ENCODE assay signal across 12 cellular contexts in genomic region chr12:120254809-120255208, GRCh38. TPM values are rescaled to one million over a fixed set of nuclear protein-coding genes. Genes with fewer than 3 reads are reported as not detected.
A peak's percentile ranks its signal among the peaks of the same experiment; 100 is the strongest.
DNase-seq lines count a peak whose midpoint lies in the region; ATAC-seq, FAIRE-seq and TF ChIP-seq lines count a peak whose summit lies in the region.
"Had no signal": no experiment of that assay in that cellular context is flagged by ENCODE, and none has a peak within 500 bp of the region (broad histone marks: within the 10 kb centered on the region; RNA-seq: fewer than 3 reads in every experiment).

No MANE protein-coding gene starts in this region.

- no peak overlapping the region for H2AFZ ChIP-seq in endothelial cell of umbilical vein (ENCODE audit: low read depth, low read length)

- peak overlapping the region; percentile 58 for H3K9ac ChIP-seq in endothelial cell of umbilical vein (replicated peaks; ENCODE audit: extremely low read depth, insufficient read depth, low read length)

- peaks cover 88% of the 10 kb centered on the region for H3K79me2 ChIP-seq in endothelial cell of umbilical vein (ENCODE audit: control insufficient read depth, insufficient read depth, low read length)

- no peak overlapping the region for H3K4me3 ChIP-seq in CD8-positive, alpha-beta memory T cell (ENCODE audit: low read length)
- no peak overlapping the region for H3K4me3 ChIP-seq in RWPE2 (ENCODE audit: severe bottlenecking)
- H3K4me3 ChIP-seq in endothelial cell of umbilical vein (replicated peaks in 1 of 3; ENCODE audit: insufficient read depth in 1 of 3, low read depth in 1 of 3, low read length in 3 of 3) = no peak overlapping the region

- CTCF ChIA-PET in CD8-positive, alpha-beta memory T cell (lab: Charles Lee) = interaction anchor here (1.0 to 34.4 kb wide), 5 partner anchors 10 to 54 kb away, joined by 4 to 727 read pairs (median 11); partner anchors contain the start of genes PXN and RPLP0
- CTCF ChIA-PET in endothelial cell of umbilical vein (lab: Charles Lee) = interaction anchor here (1.3 to 33.5 kb wide), 4 partner anchors 3 to 53 kb away, joined by 7 to 1402 read pairs (median 906); partner anchors contain the start of genes PXN and RPLP0

- dilution Hi-C loops in endothelial cell of umbilical vein (cut with MboI; ENCODE audit: extremely low pct_ligation_motif_present, low sequenced_read_pairs) = no loop called here

- peaks cover 92% of the 10 kb centered on the region for H3K4me1 ChIP-seq in CD8-positive, alpha-beta memory T cell (ENCODE audit: insufficient read depth, low read length)
- H3K4me1 ChIP-seq in RWPE2 (ENCODE audit: insufficient read depth, poor library complexity, severe bottlenecking) = peaks cover 80% of the 10 kb centered on the region
- H3K4me1 ChIP-seq in endothelial cell of umbilical vein (ENCODE audit: control insufficient read depth, extremely low read depth, insufficient read depth, low read length) = peaks cover 66% of the 10 kb centered on the region

- POLR2A ChIA-PET in CD8-positive, alpha-beta memory T cell (lab: Charles Lee) = interaction anchor here (9.5 kb wide), 1 partner anchor 9 kb away, joined by 96 read pairs; the partner anchor contains the start of gene PXN
- POLR2A ChIA-PET in endothelial cell of umbilical vein (lab: Charles Lee) = interaction anchor here (1.4 to 4.0 kb wide), 5 partner anchors 16 to 54 kb away, joined by 10 to 59 read pairs (median 15); partner anchors contain the start of genes RNU4-1, RNU4-2 and RPLP0

- peaks cover 8 to 29% (median 15%) of the 10 kb centered on the region in 3 donors for H3K36me3 Mint-ChIP-seq in CD8-positive, alpha-beta memory T cell
- H3K36me3 Mint-ChIP-seq in progenitor cell of endocrine pancreas (ENCODE audit: insufficient read depth) = peaks cover 2% of the 10 kb centered on the region

- TF ChIP-seq CTCF in RWPE2 (IDR thresholded peaks at IDR 0.05; ENCODE audit: poor library complexity, severe bottlenecking) = no peak
- TF ChIP-seq CTCF in endothelial cell of umbilical vein (IDR thresholded peaks at IDR 0.05; ENCODE audit: extremely low read depth in 1 of 2, insufficient read depth in 1 of 2, low read depth in 1 of 2, low read length in 2 of 2) = peak; percentile 51 to 59
- TF ChIP-seq CTCF in progenitor cell of endocrine pancreas (IDR thresholded peaks at IDR 0.05; ENCODE audit: unreplicated experiment) = no peak

- H3K27me3 ChIP-seq in CD8-positive, alpha-beta memory T cell (ENCODE audit: insufficient read depth, low read length, poor library complexity, severe bottlenecking) = no peaks in the 10 kb centered on the region
- H3K27me3 ChIP-seq in RWPE2 (ENCODE audit: insufficient read depth, poor library complexity, severe bottlenecking) (no peaks in the 10 kb centered on the region), endothelial cell of umbilical vein (ENCODE audit: control insufficient read depth in 2 of 2, insufficient read depth in 2 of 2, low read length in 2 of 2) (no peaks in the 10 kb centered on the region)

- H3K4me2 ChIP-seq in endothelial cell of umbilical vein (ENCODE audit: insufficient read depth, low read length) = peak overlapping the region; percentile 73

- no peaks in the 10 kb centered on the region for H3K27me3 Mint-ChIP-seq in CD8-positive, alpha-beta memory T cell
- H3K27me3 Mint-ChIP-seq in progenitor cell of endocrine pancreas = no peaks in the 10 kb centered on the region

- H3K4me3 Mint-ChIP-seq in CD8-positive, alpha-beta memory T cell = peak overlapping the region; percentile 20 to 69 (median 49)
- H3K4me3 Mint-ChIP-seq in progenitor cell of endocrine pancreas (ENCODE audit: low read depth) = no peak overlapping the region

- H4K20me1 ChIP-seq in endothelial cell of umbilical vein (replicated peaks; ENCODE audit: control insufficient read depth, extremely low read depth, insufficient read depth, low read length) = no peaks in the 10 kb centered on the region

- no TSS peak for BruUV-seq in endothelial cell of umbilical vein (replicated peaks; lab: Mats Ljungman, UMichigan)

- FAIRE-seq in endothelial cell of umbilical vein (lab: Jason Lieb, UNC) = peak; percentile 87
- FAIRE-seq: islet of Langerhans had no signal

- H3K4me1 Mint-ChIP-seq in CD8-positive, alpha-beta memory T cell = peaks cover 80 to 96% (median 93%) of the 10 kb centered on the region in 3 donors
- peaks cover 4% of the 10 kb centered on the region for H3K4me1 Mint-ChIP-seq in progenitor cell of endocrine pancreas (ENCODE audit: low read depth)

- DNase-seq in CD8-positive, alpha-beta memory T cell = no peak
- DNase-seq in RWPE2 (ENCODE audit: low spot score) (no peak), endothelial cell of umbilical vein (ENCODE audit: low read depth, low spot score) (peak; percentile 90), progenitor cell of endocrine pancreas (ENCODE audit: low spot score, unreplicated experiment) (no peak), amygdala (lab: John Stamatoyannopoulos, UW) (no peak), NCI-H748 (lab: John Stamatoyannopoulos, UW; ENCODE audit: unreplicated experiment) (no peak)
- DNase-seq: COR-L47, NCI-H69, retina had no signal

- H3K27ac ChIP-seq in CD8-positive, alpha-beta memory T cell (ENCODE audit: low read depth, low read length) = peak overlapping the region; percentile 10
- H3K27ac ChIP-seq in RWPE2 (ENCODE audit: poor library complexity, severe bottlenecking) = peak overlapping the region; percentile 100
- H3K27ac ChIP-seq in endothelial cell of umbilical vein (ENCODE audit: insufficient read depth, low read depth, low read length) = peak overlapping the region; percentile 96

- intact Hi-C loops in endothelial cell of umbilical vein (cut with micrococcal nuclease) = no loop called here

- ATAC-seq in RWPE2 (ENCODE audit: low read depth) (no peak), GM21576 (IDR thresholded peaks at IDR 0.05; ENCODE audit: unreplicated experiment) (no peak), HG02970 (IDR thresholded peaks at IDR 0.05; ENCODE audit: low FRiP score, unreplicated experiment) (no peak)

- peak overlapping the region; percentile 77 to 98 (median 94) for H3K27ac Mint-ChIP-seq in CD8-positive, alpha-beta memory T cell
- H3K27ac Mint-ChIP-seq in progenitor cell of endocrine pancreas = peak overlapping the region; percentile 91

- peak; percentile 19 for TF ChIP-seq POLR2A in endothelial cell of umbilical vein (IDR thresholded peaks at IDR 0.05; ENCODE audit: low read depth, low read length)

- peaks cover 5% of the 10 kb centered on the region for H3K36me3 ChIP-seq in CD8-positive, alpha-beta memory T cell (ENCODE audit: insufficient read depth, low read length)
- H3K36me3 ChIP-seq in RWPE2 (ENCODE audit: low read depth) = peaks cover 78% of the 10 kb centered on the region
- H3K36me3 ChIP-seq in endothelial cell of umbilical vein (ENCODE audit: control insufficient read depth in 2 of 2, extremely low read depth in 1 of 2, insufficient read depth in 2 of 2, low read length in 2 of 2) = peaks cover 0 to 4% of the 10 kb centered on the region in 2 experiments

- H3K9me3 Mint-ChIP-seq in CD8-positive, alpha-beta memory T cell = no peaks in the 10 kb centered on the region
- H3K9me3 Mint-ChIP-seq in progenitor cell of endocrine pancreas (ENCODE audit: low read depth) = no peaks in the 10 kb centered on the region

- no peaks in the 10 kb centered on the region for H3K9me3 ChIP-seq in CD8-positive, alpha-beta memory T cell (ENCODE audit: low read length)
- H3K9me3 ChIP-seq in RWPE2 (ENCODE audit: severe bottlenecking) (no peaks in the 10 kb centered on the region), endothelial cell of umbilical vein (replicated peaks; ENCODE audit: control insufficient read depth, insufficient read depth, low read length) (no peaks in the 10 kb centered on the region)

- H3K9me1 ChIP-seq in endothelial cell of umbilical vein (replicated peaks; ENCODE audit: control insufficient read depth, extremely low read depth, insufficient read depth, low read length) = no peaks in the 10 kb centered on the region

RNA-seq across cellular contexts. Expression of gene PXN, which starts 10.7 kb away (rescaled TPM):
- 10 to 100 TPM; 33.7 to 35.9 TPM for total RNA-seq in CD8-positive, alpha-beta memory T cell
- 146 TPM for polyA plus RNA-seq in CD8-positive, alpha-beta memory T cell
- total RNA-seq in endothelial cell of umbilical vein (228 and 258 TPM in 2 replicates), progenitor cell of endocrine pancreas (71.4 and 71.8 TPM in 2 replicates)
- polyA plus RNA-seq in endothelial cell of umbilical vein = 132 and 192 TPM in 2 replicates
- polyA plus RNA-seq in endothelial cell of umbilical vein (2011; cell fraction: cytosol; rRNA removed) = 97.5 and 108 TPM in 2 replicates
- 253 and 301 TPM in 2 replicates for polyA plus RNA-seq in endothelial cell of umbilical vein (2011; cell fraction: nucleus; rRNA removed)
- 204 and 280 TPM in 2 replicates for polyA plus RNA-seq in endothelial cell of umbilical vein (2012)
- polyA minus RNA-seq in endothelial cell of umbilical vein = 119 and 149 TPM in 2 replicates
- 23.4 TPM for polyA minus RNA-seq in endothelial cell of umbilical vein (2011; cell fraction: cytosol; rRNA and poly(A)+ RNA removed)
- 96.7 and 110 TPM in 2 replicates for polyA minus RNA-seq in endothelial cell of umbilical vein (2011; cell fraction: nucleus; rRNA and poly(A)+ RNA removed)

RNA-seq across cellular contexts. Expression of gene RNU4-2, which starts 36.9 kb away (rescaled TPM):
- total RNA-seq in CD8-positive, alpha-beta memory T cell = 1,000 to 10,000 TPM; 1,831 to 1,935 TPM
- 44.9 TPM for polyA plus RNA-seq in CD8-positive, alpha-beta memory T cell
- total RNA-seq in endothelial cell of umbilical vein (2,424 and 7,220 TPM in 2 replicates), progenitor cell of endocrine pancreas (8,238 and 8,322 TPM in 2 replicates)
- under 0.01 TPM in 2 replicates for polyA plus RNA-seq in endothelial cell of umbilical vein
- under 0.01 TPM in 2 replicates for polyA plus RNA-seq in endothelial cell of umbilical vein (2011; cell fraction: cytosol; rRNA removed)
- polyA plus RNA-seq in endothelial cell of umbilical vein (2011; cell fraction: nucleus; rRNA removed) = under 0.01 TPM in 2 replicates
- 82.7 and 305 TPM in 2 replicates for polyA plus RNA-seq in endothelial cell of umbilical vein (2012)
- under 0.01 TPM in 2 replicates for polyA minus RNA-seq in endothelial cell of umbilical vein
- polyA minus RNA-seq in endothelial cell of umbilical vein (2011; cell fraction: cytosol; rRNA and poly(A)+ RNA removed) = 34,060 TPM
- polyA minus RNA-seq in endothelial cell of umbilical vein (2011; cell fraction: nucleus; rRNA and poly(A)+ RNA removed) = under 0.01 TPM in 2 replicates

RNA-seq across cellular contexts. Expression of gene RNU4-1, which starts 38.2 kb away (rescaled TPM):
- total RNA-seq in CD8-positive, alpha-beta memory T cell = 100 to 1,000 TPM; 628 to 678 TPM
- not detected for polyA plus RNA-seq in CD8-positive, alpha-beta memory T cell
- total RNA-seq in endothelial cell of umbilical vein = 2,141 and 7,155 TPM in 2 replicates
- under 0.01 TPM in 2 replicates for polyA plus RNA-seq in endothelial cell of umbilical vein
- polyA plus RNA-seq in endothelial cell of umbilical vein (2011; cell fraction: cytosol; rRNA removed) = under 0.01 TPM in 1 of 2 replicates, not detected in the other
- under 0.01 TPM in 2 replicates for polyA plus RNA-seq in endothelial cell of umbilical vein (2011; cell fraction: nucleus; rRNA removed)
- polyA plus RNA-seq in endothelial cell of umbilical vein (2012) = 82.7 and 366 TPM in 2 replicates
- polyA minus RNA-seq in endothelial cell of umbilical vein = under 0.01 TPM in 2 replicates
- 35,848 TPM for polyA minus RNA-seq in endothelial cell of umbilical vein (2011; cell fraction: cytosol; rRNA and poly(A)+ RNA removed)
- polyA minus RNA-seq in endothelial cell of umbilical vein (2011; cell fraction: nucleus; rRNA and poly(A)+ RNA removed) = under 0.01 TPM in 2 replicates
- total RNA-seq in progenitor cell of endocrine pancreas = 6,474 and 7,038 TPM in 2 replicates

RNA-seq across cellular contexts. Expression of gene SIRT4, which starts 47.3 kb away (rescaled TPM):
- total RNA-seq in CD8-positive, alpha-beta memory T cell = 1 to 10 TPM; 1.8 to 1.9 TPM
- polyA plus RNA-seq in CD8-positive, alpha-beta memory T cell = 0.68 TPM
- total RNA-seq in endothelial cell of umbilical vein (1.2 and 1.4 TPM in 2 replicates), progenitor cell of endocrine pancreas (4.5 and 4.9 TPM in 2 replicates)
- 0.76 and 0.79 TPM in 2 replicates for polyA plus RNA-seq in endothelial cell of umbilical vein
- polyA plus RNA-seq in endothelial cell of umbilical vein (2011; cell fraction: cytosol; rRNA removed) = 0.86 and 0.96 TPM in 2 replicates
- 0.76 and 0.83 TPM in 2 replicates for polyA plus RNA-seq in endothelial cell of umbilical vein (2011; cell fraction: nucleus; rRNA removed)
- 0.90 and 1.1 TPM in 2 replicates for polyA plus RNA-seq in endothelial cell of umbilical vein (2012)
- polyA minus RNA-seq in endothelial cell of umbilical vein = 1.6 and 1.9 TPM in 2 replicates
- 1.5 TPM for polyA minus RNA-seq in endothelial cell of umbilical vein (2011; cell fraction: cytosol; rRNA and poly(A)+ RNA removed)
- 0.34 and 0.87 TPM in 2 replicates for polyA minus RNA-seq in endothelial cell of umbilical vein (2011; cell fraction: nucleus; rRNA and poly(A)+ RNA removed)

RNA-seq across cellular contexts. Expression of gene RPLP0, which starts 53.9 kb away (rescaled TPM):
- 1,000 to 10,000 TPM; 4,137 to 4,308 TPM for total RNA-seq in CD8-positive, alpha-beta memory T cell
- polyA plus RNA-seq in CD8-positive, alpha-beta memory T cell = 1,675 TPM
- total RNA-seq in endothelial cell of umbilical vein (2,020 and 2,099 TPM in 2 replicates), progenitor cell of endocrine pancreas (2,127 and 2,195 TPM in 2 replicates)
- polyA plus RNA-seq in endothelial cell of umbilical vein = 7,015 and 7,522 TPM in 2 replicates
- 8,040 and 8,266 TPM in 2 replicates for polyA plus RNA-seq in endothelial cell of umbilical vein (2011; cell fraction: cytosol; rRNA removed)
- 2,768 and 3,060 TPM in 2 replicates for polyA plus RNA-seq in endothelial cell of umbilical vein (2011; cell fraction: nucleus; rRNA removed)
- 2,884 and 3,284 TPM in 2 replicates for polyA plus RNA-seq in endothelial cell of umbilical vein (2012)
- 3,611 and 3,830 TPM in 2 replicates for polyA minus RNA-seq in endothelial cell of umbilical vein
- polyA minus RNA-seq in endothelial cell of umbilical vein (2011; cell fraction: cytosol; rRNA and poly(A)+ RNA removed) = 2,139 TPM
- 516 and 595 TPM in 2 replicates for polyA minus RNA-seq in endothelial cell of umbilical vein (2011; cell fraction: nucleus; rRNA and poly(A)+ RNA removed)

Comparison
In these comparisons a context has a peak if more than half of its experiments do, and no peak if none do; other contexts are left out.
1. H3K27ac ChIP-seq: peak in every context shown above with its lines; median percentile 100 in RWPE2; 96 in endothelial cell of umbilical vein; 10 in CD8-positive, alpha-beta memory T cell.
2. CTCF ChIP-seq: peak in endothelial cell of umbilical vein (2 of 2); none in RWPE2 (single experiment) and progenitor cell of endocrine pancreas (single experiment).